In the genomic region with DNA sequence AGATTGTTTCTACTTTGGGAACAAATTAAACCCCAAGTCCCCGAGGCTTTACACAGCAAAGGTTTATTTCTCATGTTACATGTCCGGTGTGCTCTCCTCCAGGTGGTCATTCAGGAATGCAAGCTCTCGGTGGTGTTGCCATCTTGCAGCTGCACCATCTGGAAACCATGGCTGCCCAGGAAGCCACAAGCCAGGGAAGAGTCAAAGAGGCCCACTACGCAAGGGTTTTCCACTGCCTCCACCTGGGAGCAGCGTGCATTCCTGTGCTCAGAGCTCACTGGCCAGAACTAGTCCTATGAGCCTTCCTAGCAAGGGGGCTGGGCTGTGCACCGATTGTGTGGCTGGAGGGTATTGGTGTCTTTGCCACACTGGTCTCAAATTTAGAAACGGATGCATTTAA, we compare ENCODE assay signal across 31 cellular contexts.
"Had no signal": no experiment of that assay in that cellular context is flagged by ENCODE, and none has a peak within 500 bp of the region (broad histone marks: within the 10 kb centered on the region; RNA-seq: fewer than 3 reads in every experiment).

No MANE protein-coding gene starts in this region.

- H3K9me3 Mint-ChIP-seq: endodermal cell; immature natural killer cell; nephron; stimulated activated naive CD8-positive, alpha-beta T cell treated with anti-CD3 and anti-CD28 coated beads, Interleukin-15, Interleukin-2, amounts not matched to agents 100 ng/mL and 50 ng/mL, for 24 hours had no signal

- H3K36me3 ChIP-seq: esophagus muscularis mucosa, heart right ventricle, prostate gland, right atrium auricular region, spleen, thoracic aorta, tibial nerve, upper lobe of left lung had no signal

- ATAC-seq: foreskin keratinocyte; heart right ventricle; left ventricle myocardium superior; mucosa of descending colon; stimulated activated naive B cell treated with anti-CD40 and anti-IgM and Interleukin-4, amounts not matched to agents 10 μg/mL and 1 μg/mL and 100 μg/mL, for 72 hours had no signal

- H3K4me3 ChIP-seq: dorsolateral prefrontal cortex, esophagus muscularis mucosa, heart right ventricle, lung, mucosa of descending colon, prostate gland, right atrium auricular region, skin epidermis, spleen, thoracic aorta, tibial nerve, upper lobe of left lung had no signal

- H3K27ac Mint-ChIP-seq: endodermal cell; immature natural killer cell; memory B cell; mesothelial cell of epicardium; naive B cell; nephron; stimulated activated naive B cell treated with anti-CD40 and anti-IgM and Interleukin-4, amounts not matched to agents 10 μg/mL and 1 μg/mL and 100 μg/mL, for 72 hours; stimulated activated naive CD8-positive, alpha-beta T cell treated with anti-CD3 and anti-CD28 coated beads, Interleukin-15, Interleukin-2, amounts not matched to agents 100 ng/mL and 50 ng/mL, for 24 hours had no signal

- H3K4me1 ChIP-seq: foreskin keratinocyte, prostate gland, tibial nerve, upper lobe of left lung had no signal

- FAIRE-seq: colon, keratinocyte, urothelium cell line had no signal

- H3K4me1 Mint-ChIP-seq: immature natural killer cell, memory B cell, nephron had no signal

- H3K27ac ChIP-seq: dorsolateral prefrontal cortex, esophagus muscularis mucosa, foreskin keratinocyte, heart right ventricle, prostate gland, right atrium auricular region, skin epidermis, spleen, thoracic aorta, tibial nerve, upper lobe of left lung had no signal

- H3K4me3 Mint-ChIP-seq: endodermal cell; immature natural killer cell; memory B cell; mesothelial cell of epicardium; naive B cell; nephron; stimulated activated naive B cell treated with anti-CD40 and anti-IgM and Interleukin-4, amounts not matched to agents 10 μg/mL and 1 μg/mL and 100 μg/mL, for 72 hours; stimulated activated naive CD8-positive, alpha-beta T cell treated with anti-CD3 and anti-CD28 coated beads, Interleukin-15, Interleukin-2, amounts not matched to agents 100 ng/mL and 50 ng/mL, for 24 hours had no signal

- DNase-seq: cerebellar nuclear complex; dorsolateral prefrontal cortex; effector CD8-positive, alpha-beta T cell; endodermal cell; foreskin keratinocyte; glutamatergic neuron; heart right ventricle; hippocampal formation; immature natural killer cell; left ventricle myocardium superior; mucosa of descending colon; naive B cell; nucleus accumbens; spleen; stimulated activated CD4-positive, alpha-beta T cell treated with anti-CD3 and anti-CD28 coated beads, Interleukin-4, amount 100 ng/mL, for 4 hours; stimulated activated naive B cell treated with anti-CD40 and anti-IgM and Interleukin-4, amounts not matched to agents 10 μg/mL and 1 μg/mL and 100 μg/mL, for 72 hours had no signal

- H3K36me3 Mint-ChIP-seq: immature natural killer cell; memory B cell; mesothelial cell of epicardium; naive B cell; stimulated activated naive B cell treated with anti-CD40 and anti-IgM and Interleukin-4, amounts not matched to agents 10 μg/mL and 1 μg/mL and 100 μg/mL, for 72 hours had no signal

- H3K27me3 ChIP-seq: esophagus muscularis mucosa, foreskin keratinocyte, right atrium auricular region, tibial nerve, upper lobe of left lung had no signal

- H3K9me3 ChIP-seq: esophagus muscularis mucosa, heart right ventricle, mucosa of descending colon, prostate gland, right atrium auricular region, spleen, thoracic aorta, upper lobe of left lung had no signal
